Comparison of ENCODE assay signal across 2 cellular contexts in the genomic region with DNA sequence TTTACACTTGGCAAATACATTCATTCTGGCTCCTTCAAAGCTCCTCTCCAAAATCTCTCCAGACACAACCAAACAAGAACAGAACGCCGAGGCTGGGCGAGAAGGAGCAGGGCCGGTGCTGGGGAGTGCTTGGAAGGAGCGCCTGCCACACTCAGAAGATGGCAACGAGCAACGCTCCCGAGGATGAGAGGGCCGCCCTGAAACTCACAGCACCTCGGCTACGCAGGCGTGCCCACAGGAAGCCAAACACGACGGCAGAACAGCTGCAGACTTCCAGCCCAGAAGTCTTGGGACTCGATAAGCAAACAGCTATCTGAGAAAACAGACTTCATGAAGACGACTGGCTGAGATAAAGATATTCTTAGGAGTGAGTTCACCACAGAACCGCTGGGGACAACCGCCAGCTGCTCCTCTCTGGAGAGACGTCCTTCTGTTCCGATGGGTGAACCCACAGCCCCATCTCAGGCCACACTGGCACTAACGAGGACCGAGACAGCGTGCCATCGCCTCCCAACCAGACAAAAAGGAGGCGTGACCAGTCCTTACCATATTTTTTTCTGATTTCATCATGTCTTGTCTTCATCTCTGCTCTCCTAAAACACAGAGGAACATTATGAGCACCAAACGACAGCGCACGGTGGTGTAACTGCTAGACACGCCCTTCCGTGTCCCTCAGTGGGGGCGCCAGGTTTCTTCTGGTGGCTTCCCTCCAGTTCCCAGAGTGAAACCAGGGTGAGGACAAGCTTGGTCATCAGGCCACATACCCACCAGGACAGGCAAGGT.
TF ChIP-seq lines count a peak whose summit lies in the region.

No MANE protein-coding gene starts in this region.

TF ChIP-seq in WTC11, 78 proteins besides CTCF, POLR2A, EP300 and RAD21:
- TF ChIP-seq, protein P1, sequence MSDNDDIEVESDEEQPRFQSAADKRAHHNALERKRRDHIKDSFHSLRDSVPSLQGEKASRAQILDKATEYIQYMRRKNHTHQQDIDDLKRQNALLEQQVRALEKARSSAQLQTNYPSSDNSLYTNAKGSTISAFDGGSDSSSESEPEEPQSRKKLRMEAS (CRISPR knock-in tag; IDR thresholded peaks at IDR 0.05): no peak
- TF ChIP-seq MXD4 (CRISPR knock-in tag; IDR thresholded peaks at IDR 0.05; ENCODE audit: borderline replicate concordance): no peak
TF ChIP-seq in WTC11: peak in this region for 0.

TF ChIP-seq in HepG2, 621 proteins besides CTCF, POLR2A, EP300 and RAD21:
- TF ChIP-seq HNRNPH1 (optimal IDR thresholded peaks at IDR 0.05; ENCODE audit: low read depth, low read length): no peak
- TF ChIP-seq AGO1 (IDR thresholded peaks at IDR 0.05; ENCODE audit: low read depth, low read length, poor library complexity, severe bottlenecking): peak; percentile 83
